Comparison of ENCODE assay signal across 17 cellular contexts in genomic region chr7:67950321-67951083, GRCh38.
"Had no signal": no experiment of that assay in that cellular context is flagged by ENCODE, and none has a peak within 500 bp of the region (broad histone marks: within the 10 kb centered on the region; RNA-seq: fewer than 3 reads in every experiment).

No MANE protein-coding gene starts in this region.

- H3K4me3 ChIP-seq: ascending aorta, colonic mucosa, lung, thoracic aorta, upper lobe of left lung had no signal

- H3K4me1 Mint-ChIP-seq: central memory CD8-positive, alpha-beta T cell; stimulated activated naive B cell treated with anti-CD40 and anti-IgM and Interleukin-4, amounts not matched to agents 10 μg/mL and 1 μg/mL and 100 μg/mL, for 72 hours had no signal

- H3K4me3 Mint-ChIP-seq: central memory CD8-positive, alpha-beta T cell; nephron; stimulated activated naive B cell treated with anti-CD40 and anti-IgM and Interleukin-4, amounts not matched to agents 10 μg/mL and 1 μg/mL and 100 μg/mL, for 72 hours had no signal

- H3K27ac Mint-ChIP-seq: nephron; stimulated activated naive B cell treated with anti-CD40 and anti-IgM and Interleukin-4, amounts not matched to agents 10 μg/mL and 1 μg/mL and 100 μg/mL, for 72 hours had no signal

- H3K36me3 Mint-ChIP-seq: stimulated activated naive B cell treated with anti-CD40 and anti-IgM and Interleukin-4, amounts not matched to agents 10 μg/mL and 1 μg/mL and 100 μg/mL, for 72 hours had no signal

- H3K4me1 ChIP-seq: ascending aorta, colonic mucosa, upper lobe of left lung had no signal

- H3K27me3 ChIP-seq: ascending aorta, colonic mucosa, upper lobe of left lung had no signal

- DNase-seq: activated CD4-positive, alpha-beta T cell treated with anti-CD3 and anti-CD28 coated beads, Interleukin-2, amount 50 U/mL, for 1 hour; activated CD4-positive, CD25-positive, alpha-beta regulatory T cell treated with anti-CD3 and anti-CD28 coated beads, Interleukin-2, amount 50 U/mL, for 72 hours; activated CD8-positive, alpha-beta memory T cell treated with anti-CD3 and anti-CD28 coated beads, Interleukin-2, amount 50 U/mL, for 4 hours; activated effector memory CD4-positive, alpha-beta T cell treated with Interleukin-2 at 50 U/mL for 16 hours; activated naive CD4-positive, alpha-beta T cell treated with anti-CD3 and anti-CD28 coated beads, Interleukin-2, amount 50 U/mL, for 16 hours; activated T-cell treated with anti-CD3 and anti-CD28 coated beads, Interleukin-2, amount 50 U/mL, for 48 hours; colonic mucosa; occipital lobe; retina; stimulated activated naive B cell treated with anti-CD40 and anti-IgM and Interleukin-4, amounts not matched to agents 10 μg/mL and 1 μg/mL and 100 μg/mL, for 72 hours; upper lobe of left lung had no signal

- H3K27me3 Mint-ChIP-seq: central memory CD8-positive, alpha-beta T cell; stimulated activated naive B cell treated with anti-CD40 and anti-IgM and Interleukin-4, amounts not matched to agents 10 μg/mL and 1 μg/mL and 100 μg/mL, for 72 hours had no signal

- ATAC-seq: stimulated activated naive B cell treated with anti-CD40 and anti-IgM and Interleukin-4, amounts not matched to agents 10 μg/mL and 1 μg/mL and 100 μg/mL, for 72 hours had no signal

- H3K9me3 ChIP-seq: ascending aorta, colonic mucosa, thoracic aorta, upper lobe of left lung had no signal

- H3K27ac ChIP-seq: ascending aorta, colonic mucosa, thoracic aorta, upper lobe of left lung, VCaP had no signal

- H3K36me3 ChIP-seq: ascending aorta, colonic mucosa, thoracic aorta, upper lobe of left lung had no signal
